Comparison of ENCODE assay signal across 8 cellular contexts in the genomic region with DNA sequence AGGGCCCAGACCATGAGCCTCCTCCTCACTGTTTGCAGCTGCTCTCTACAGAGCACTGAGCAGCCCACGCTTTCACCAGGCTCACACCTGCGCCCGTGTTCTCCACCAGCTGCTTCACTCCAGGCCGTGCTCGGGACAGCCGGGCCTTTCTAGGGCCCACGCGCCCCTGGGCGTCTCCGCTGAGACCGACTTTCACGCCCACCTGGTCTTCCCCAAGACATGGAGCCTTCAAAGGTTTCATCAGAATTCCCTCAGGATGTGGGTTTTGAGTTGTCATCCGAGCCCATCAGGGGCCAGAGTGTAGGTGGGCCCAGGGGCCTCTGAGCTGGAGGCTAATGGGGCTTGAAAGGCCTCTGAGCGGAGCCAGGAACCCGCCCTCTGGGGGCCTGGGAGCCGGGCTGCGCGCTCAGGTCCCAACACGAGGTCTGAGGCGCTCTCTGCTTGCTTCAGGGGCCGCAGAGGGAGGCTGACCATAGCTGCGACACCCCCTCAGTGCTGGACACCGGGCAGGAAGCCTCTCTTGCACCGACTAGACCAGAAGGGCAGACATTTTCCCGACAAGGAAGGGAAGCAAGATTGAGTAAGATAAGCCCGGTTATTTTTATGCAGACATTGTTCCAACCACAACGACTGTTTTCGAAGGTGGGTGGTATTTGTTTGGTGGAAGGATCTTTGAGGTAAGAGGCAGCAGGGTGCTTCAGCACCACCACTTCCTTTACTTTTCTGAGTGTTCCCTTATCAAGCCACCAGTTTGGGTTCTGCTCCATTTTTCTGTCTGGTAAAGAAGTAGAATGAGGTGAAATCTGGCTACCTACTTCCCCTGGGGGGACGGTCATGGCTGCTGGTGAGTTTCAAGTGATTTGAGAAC.
A peak's percentile ranks its signal among the peaks of the same experiment; 100 is the strongest.
DNase-seq lines count a peak whose midpoint lies in the region; ATAC-seq and TF ChIP-seq lines count a peak whose summit lies in the region.

No MANE protein-coding gene starts in this region.

- ATAC-seq in GM21619 (IDR thresholded peaks at IDR 0.05; ENCODE audit: unreplicated experiment) (peak; percentile 60), left lobe of liver (no peak)

- DNase-seq in GM10248 (ENCODE audit: extremely low spot score) (peak; percentile 81), MV-4-11 (lab: John Stamatoyannopoulos, UW) (peak; percentile 71), left lobe of liver (ENCODE audit: low spot score) (no peak), NCI-H446 treated with DMSO at 0.1 percent for 48 hours (lab: John Stamatoyannopoulos, UW) (no peak), midbrain (lab: John Stamatoyannopoulos, UW) (no peak)
- peak; percentile 26 for DNase-seq in activated T-helper 9 cell treated with anti-CD3 and anti-CD28 coated beads, Interleukin-2, amount 50 U/mL, for 16 hours (ENCODE audit: low read depth)
- peak; percentile 35 to 47 for DNase-seq in stimulated activated CD4-positive, alpha-beta T cell treated with anti-CD3 and anti-CD28 coated beads, Interleukin-15, amount 100 ng/mL, for 48 hours (ENCODE audit: low read depth in 2 of 2)

- POLR2A ChIA-PET in GM10248 (lab: Yijun Ruan, JAX), result interaction anchor here (0.6 to 1.5 kb wide), 8 partner anchors 9 to 493 kb away, joined by 3 to 9 read pairs (median 5); no protein-coding TSS in a partner anchor

- TF ChIP-seq CTCF in GM10248 (IDR thresholded peaks at IDR 0.05; ENCODE audit: control extremely low read depth, extremely low read depth, low read depth, missing control alignments), result no peak

- CTCF ChIA-PET in GM10248 (lab: Yijun Ruan, JAX), result interaction anchor here (1.2 to 5.3 kb wide), 26 partner anchors 8 to 537 kb away, joined by 3 to 51 read pairs (median 7); a partner anchor contains a TSS

Comparison
In these comparisons a context has a peak if more than half of its experiments do, and no peak if none do; other contexts are left out.
1. DNase-seq: peak in GM10248 (single experiment), MV-4-11 (single experiment), activated T-helper 9 cell treated with anti-CD3 and anti-CD28 coated beads, Interleukin-2, amount 50 U/mL, for 16 hours (single experiment) and stimulated activated CD4-positive, alpha-beta T cell treated with anti-CD3 and anti-CD28 coated beads, Interleukin-15, amount 100 ng/mL, for 48 hours (2 of 2); none in left lobe of liver (single experiment), NCI-H446 treated with DMSO at 0.1 percent for 48 hours (single experiment) and midbrain (single experiment).